In the genomic region with DNA sequence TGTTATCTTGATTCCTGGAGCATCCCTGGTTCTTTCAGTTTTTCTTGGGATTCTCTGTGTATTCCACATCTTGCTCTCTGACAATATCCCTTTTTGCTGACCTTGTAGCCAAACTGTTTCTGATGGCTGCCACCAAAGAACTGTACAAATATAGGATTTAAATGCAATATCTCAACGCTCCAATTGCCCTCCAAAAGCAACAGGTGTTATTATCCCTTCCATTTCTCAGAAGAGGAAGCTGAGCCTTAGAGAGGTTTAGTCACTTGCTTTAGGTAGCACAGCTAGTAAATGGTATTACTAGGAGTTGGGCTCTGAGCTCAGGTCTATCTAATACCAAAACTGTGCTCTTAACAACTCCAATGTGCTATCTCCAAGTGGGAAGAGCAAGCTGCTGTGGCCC, we compare ENCODE assay signal across 30 cellular contexts.
"Had no signal": no experiment of that assay in that cellular context is flagged by ENCODE, and none has a peak within 500 bp of the region (broad histone marks: within the 10 kb centered on the region; RNA-seq: fewer than 3 reads in every experiment).

No MANE protein-coding gene starts in this region.

- H3K4me1 ChIP-seq: adrenal gland, body of pancreas, breast epithelium had no signal

- FAIRE-seq: astrocyte, TTC549 had no signal

- H3K4me1 Mint-ChIP-seq: activated CD4-positive, alpha-beta T cell treated with anti-CD3 and anti-CD28 coated beads for 36 hours; activated CD4-positive, alpha-beta T cell treated with anti-CD3 and anti-CD28 coated beads, Interleukin-2, amount 10 ng/mL, durations not matched to agents 7 days and 5 days had no signal

- H3K9ac ChIP-seq: SK-N-SH had no signal

- DNase-seq: activated CD4-positive, alpha-beta memory T cell treated with anti-CD3 and anti-CD28 coated beads for 36 hours; activated CD4-positive, alpha-beta T cell treated with anti-CD3 and anti-CD28 coated beads for 36 hours; activated CD4-positive, alpha-beta T cell treated with anti-CD3 and anti-CD28 coated beads, Interleukin-2, amount 10 ng/mL, durations not matched to agents 7 days and 5 days; activated CD8-positive, alpha-beta memory T cell treated with anti-CD3 and anti-CD28 coated beads, Interleukin-2, amount 50 U/mL, for 4 hours; activated gamma-delta T cell treated with Interleukin-2 at 50 U/mL for 16 hours; activated naive CD4-positive, alpha-beta T cell treated with anti-CD3 and anti-CD28 coated beads for 36 hours; activated T-cell treated with anti-CD3 and anti-CD28 coated beads for 4 hours; activated T-cell treated with anti-CD3 and anti-CD28 coated beads, Interleukin-2, amount 50 U/mL, for 4 hours; adrenal gland; body of pancreas; NCI-H1092 treated with DMSO at 0.1 percent for 48 hours; NCI-H187 treated with DMSO at 0.1 percent for 48 hours; NCI-H2081; NCI-H2227 treated with DMSO at 0.1 percent for 48 hours; NCI-H446; NCI-H510A treated with DMSO at 0.1 percent for 48 hours; NCI-H82; PC-3; SHP77 treated with DMSO at 0.1 percent for 48 hours; SK-N-SH had no signal

- ATAC-seq: activated CD4-positive, alpha-beta T cell treated with anti-CD3 and anti-CD28 coated beads for 36 hours; activated CD4-positive, CD25-positive, alpha-beta regulatory T cell treated with anti-CD3 and anti-CD28 coated beads, Interleukin-2, amount 50 U/mL, for 24 hours; activated naive CD4-positive, alpha-beta T cell treated with anti-CD3 and anti-CD28 coated beads, Interleukin-2, amount 50 U/mL, for 72 hours; activated T-cell treated with anti-CD3 and anti-CD28 coated beads, Interleukin-2, amount 50 U/mL, for 4 hours; body of pancreas; PC-3 had no signal

- H3K36me3 Mint-ChIP-seq: activated CD4-positive, alpha-beta memory T cell treated with anti-CD3 and anti-CD28 coated beads for 36 hours; activated naive CD4-positive, alpha-beta T cell treated with anti-CD3 and anti-CD28 coated beads, Interleukin-2, amount 50 U/mL, for 72 hours had no signal

- H3K36me3 ChIP-seq: adrenal gland, breast epithelium, Peyer's patch, SJSA1 had no signal

- H3K4me3 Mint-ChIP-seq: activated CD4-positive, alpha-beta memory T cell treated with anti-CD3 and anti-CD28 coated beads for 36 hours; activated CD4-positive, alpha-beta T cell treated with anti-CD3 and anti-CD28 coated beads for 36 hours; activated CD4-positive, alpha-beta T cell treated with anti-CD3 and anti-CD28 coated beads, Interleukin-2, amount 10 ng/mL, durations not matched to agents 7 days and 5 days; activated naive CD4-positive, alpha-beta T cell treated with anti-CD3 and anti-CD28 coated beads for 36 hours; activated T-cell treated with anti-CD3 and anti-CD28 coated beads, Interleukin-2, amount 50 U/mL, for 4 hours; activated T-helper 1 cell treated with anti-CD3 and anti-CD28 coated beads, Interleukin-12 subunit alpha, Interleukin-12 subunit beta, Interleukin-2, Interleukin-4 antibody, amounts not matched to agents 30 ng/mL and 10 ng/mL and 1 ng/mL, durations not matched to agents 14 hours and 24 hours and 36 hours; T-helper 1 cell treated with Interleukin-12 subunit alpha and Interleukin-12 subunit beta and Interleukin-4 antibody, amounts not matched to agents 30 μg/mL and 1 μg/mL, for 36 hours; T-helper 2 cell treated with Interferon-gamma antibody and Interleukin-4, amounts not matched to agents 5 μg/mL and 100 μg/mL, for 36 hours had no signal

- H3K27ac ChIP-seq: adrenal gland, body of pancreas, breast epithelium, SJSA1 had no signal

- H3K9me3 Mint-ChIP-seq: activated CD4-positive, alpha-beta memory T cell treated with anti-CD3 and anti-CD28 coated beads for 36 hours; activated CD4-positive, alpha-beta T cell treated with anti-CD3 and anti-CD28 coated beads, Interleukin-2, amount 10 ng/mL, durations not matched to agents 7 days and 5 days; activated naive CD4-positive, alpha-beta T cell treated with anti-CD3 and anti-CD28 coated beads for 36 hours; activated naive CD4-positive, alpha-beta T cell treated with anti-CD3 and anti-CD28 coated beads, Interleukin-2, amount 50 U/mL, for 72 hours; activated T-cell treated with anti-CD3 and anti-CD28 coated beads, Interleukin-2, amount 50 U/mL, for 4 hours; activated T-helper 1 cell treated with anti-CD3 and anti-CD28 coated beads, Interleukin-12 subunit alpha, Interleukin-12 subunit beta, Interleukin-2, Interleukin-4 antibody, amounts not matched to agents 30 ng/mL and 10 ng/mL and 1 ng/mL, durations not matched to agents 14 hours and 24 hours and 36 hours; T-helper 1 cell treated with Interleukin-12 subunit alpha and Interleukin-12 subunit beta and Interleukin-4 antibody, amounts not matched to agents 30 μg/mL and 1 μg/mL, for 36 hours; T-helper 2 cell treated with Interferon-gamma antibody and Interleukin-4, amounts not matched to agents 5 μg/mL and 100 μg/mL, for 36 hours had no signal

- H3K4me3 ChIP-seq: adrenal gland, body of pancreas, SJSA1 had no signal

- H3K27ac Mint-ChIP-seq: activated CD4-positive, alpha-beta memory T cell treated with anti-CD3 and anti-CD28 coated beads for 36 hours; activated CD4-positive, alpha-beta T cell treated with anti-CD3 and anti-CD28 coated beads for 36 hours; activated CD4-positive, alpha-beta T cell treated with anti-CD3 and anti-CD28 coated beads, Interleukin-2, amount 10 ng/mL, durations not matched to agents 7 days and 5 days; activated naive CD4-positive, alpha-beta T cell treated with anti-CD3 and anti-CD28 coated beads for 36 hours; activated naive CD4-positive, alpha-beta T cell treated with anti-CD3 and anti-CD28 coated beads, Interleukin-2, amount 50 U/mL, for 72 hours; activated T-helper 1 cell treated with anti-CD3 and anti-CD28 coated beads, Interleukin-12 subunit alpha, Interleukin-12 subunit beta, Interleukin-2, Interleukin-4 antibody, amounts not matched to agents 30 ng/mL and 10 ng/mL and 1 ng/mL, durations not matched to agents 14 hours and 24 hours and 36 hours; T-helper 1 cell treated with Interleukin-12 subunit alpha and Interleukin-12 subunit beta and Interleukin-4 antibody, amounts not matched to agents 30 μg/mL and 1 μg/mL, for 36 hours; T-helper 2 cell treated with Interferon-gamma antibody and Interleukin-4, amounts not matched to agents 5 μg/mL and 100 μg/mL, for 36 hours had no signal

- H3K27me3 ChIP-seq: body of pancreas, breast epithelium, Peyer's patch had no signal

- H3K4me2 ChIP-seq: SK-N-SH had no signal

- H3K9me3 ChIP-seq: adrenal gland, body of pancreas, breast epithelium, Peyer's patch, SJSA1, SK-N-SH had no signal
